24 cellular contexts compared by ENCODE assay signal in the genomic region with DNA sequence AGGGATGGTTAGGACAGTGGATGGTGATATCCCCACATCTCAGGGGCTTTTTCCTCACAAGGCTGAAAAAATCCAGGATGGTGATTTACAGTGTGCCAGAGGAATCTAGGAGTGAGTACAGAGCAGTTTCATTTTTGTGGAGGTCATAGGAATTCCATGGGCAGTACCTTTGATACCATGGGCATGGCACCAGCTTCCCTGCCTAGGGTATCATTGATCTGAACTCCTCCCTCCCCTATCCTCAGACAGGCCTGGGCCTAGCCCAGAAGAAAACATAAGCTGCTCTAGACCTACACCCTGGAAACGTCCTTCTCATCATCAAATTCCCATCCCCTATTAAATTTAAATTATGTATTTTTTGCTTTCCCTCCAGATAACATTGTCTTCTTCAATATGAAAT.
"Had no signal": no experiment of that assay in that cellular context is flagged by ENCODE, and none has a peak within 500 bp of the region (broad histone marks: within the 10 kb centered on the region; RNA-seq: fewer than 3 reads in every experiment).

No MANE protein-coding gene starts in this region.

- H3K4me1 ChIP-seq: colonic mucosa, esophagus squamous epithelium, left lung, lower lobe of right lung had no signal

- H3K4me3 ChIP-seq: colonic mucosa, esophagus squamous epithelium, gastrocnemius medialis, heart right ventricle, left lung, lower lobe of right lung, mucosa of descending colon had no signal

- H3K27ac ChIP-seq: colonic mucosa, epithelial cell of prostate, esophagus squamous epithelium, heart right ventricle, left lung, lower lobe of right lung had no signal

- ATAC-seq: effector memory CD8-positive, alpha-beta T cell; esophagus mucosa; left colon; left lung; lower lobe of right lung; mucosa of descending colon; naive thymus-derived CD8-positive, alpha-beta T cell had no signal

- H3K9me3 ChIP-seq: colonic mucosa, esophagus squamous epithelium, gastrocnemius medialis, heart right ventricle, left lung, lower lobe of right lung, mucosa of descending colon had no signal

- H3K36me3 ChIP-seq: colonic mucosa, esophagus squamous epithelium, gastrocnemius medialis, heart right ventricle, left lung, lower lobe of right lung had no signal

- DNase-seq: colonic mucosa; cortex of kidney; effector CD8-positive, alpha-beta T cell; effector memory CD8-positive, alpha-beta T cell; endodermal cell; erythroblast; esophagus squamous epithelium; foreskin fibroblast; foreskin melanocyte; glutamatergic neuron; immature natural killer cell; islet precursor cell; kidney; kidney glomerular epithelial cell; left colon; left lung; lower lobe of right lung; mucosa of descending colon; naive B cell; naive thymus-derived CD8-positive, alpha-beta T cell had no signal

- H3K27me3 ChIP-seq: colonic mucosa, esophagus squamous epithelium, gastrocnemius medialis, heart right ventricle, left lung had no signal
